Comparison of ENCODE assay signal across 1 cellular context in the genomic region with DNA sequence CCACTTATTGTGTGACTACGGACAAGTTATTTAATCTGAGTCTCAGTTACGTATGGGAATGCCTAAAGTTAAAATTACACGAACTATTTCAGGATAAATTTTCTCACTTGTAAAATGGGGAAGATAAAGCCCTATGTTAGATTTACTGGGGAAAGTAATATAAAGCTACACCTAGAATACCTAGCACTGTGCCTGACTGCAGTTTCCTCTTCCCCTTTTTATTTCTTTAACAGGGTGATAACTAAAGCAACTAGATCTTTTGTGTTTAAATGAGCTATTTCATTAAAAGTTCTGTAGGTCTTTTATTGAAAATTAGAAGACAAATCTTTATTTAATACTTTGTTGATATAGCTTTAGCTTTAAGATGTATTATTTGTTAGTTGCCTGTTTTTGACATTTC.
TF ChIP-seq lines count a peak whose summit lies in the region.

No MANE protein-coding gene starts in this region.

TF ChIP-seq in K562, 482 proteins besides CTCF, POLR2A, EP300 and RAD21 (continued from another document):
- no peak for TF ChIP-seq REST (CRISPR knock-in tag; IDR thresholded peaks at IDR 0.05; ENCODE audit: low read depth)
